ENCODE assay signal across 10 cellular contexts in genomic region chr5:122915717-122916399, GRCh38.
DNase-seq lines count a peak whose midpoint lies in the region; ATAC-seq and TF ChIP-seq lines count a peak whose summit lies in the region.
"Had no signal": no experiment of that assay in that cellular context is flagged by ENCODE, and none has a peak within 500 bp of the region (broad histone marks: within the 10 kb centered on the region; RNA-seq: fewer than 3 reads in every experiment).

No MANE protein-coding gene starts in this region.

- no peak overlapping the region for H3K4me3 Mint-ChIP-seq in naive thymus-derived CD4-positive, alpha-beta T cell

- no peak for TF ChIP-seq EP300 in SK-N-SH (IDR thresholded peaks at IDR 0.05; ENCODE audit: borderline replicate concordance in 1 of 2, low read depth in 1 of 2, low read length in 1 of 2)

- peaks cover 21% of the 10 kb centered on the region for H3K79me2 ChIP-seq in SK-N-SH (ENCODE audit: insufficient read depth)

- H3K4me1 ChIP-seq in SK-N-SH (ENCODE audit: control insufficient read depth in 1 of 2, insufficient read depth in 2 of 2, low read depth in 1 of 2, low read length in 1 of 2), result peaks cover 0 to 4% of the 10 kb centered on the region in 2 experiments; a peak in 1 of 4 replicates
- peaks cover 6% of the 10 kb centered on the region for H3K4me1 ChIP-seq in IMR-90 (ENCODE audit: control insufficient read depth, insufficient read depth, low read length)
- H3K4me1 ChIP-seq in naive thymus-derived CD4-positive, alpha-beta T cell (ENCODE audit: control insufficient read depth in 2 of 2, insufficient read depth in 2 of 2, low read length in 2 of 2), result no peaks in the 10 kb centered on the region

- no peaks in the 10 kb centered on the region for H3F3A ChIP-seq in SK-N-SH (replicated peaks; ENCODE audit: insufficient read depth)

- H3K9me1 ChIP-seq in IMR-90 (ENCODE audit: insufficient read depth, low read length), result 0 out of 2 replicates have a peak, but pooled peaks cover 3% of the 10 kb centered on the region

- peaks cover 0 to 16% (median 6%) of the 10 kb centered on the region in 11 donors for H3K9me3 Mint-ChIP-seq in naive thymus-derived CD4-positive, alpha-beta T cell

- dilution Hi-C loops in IMR-90 (cut with HindIII; ENCODE audit: low sequenced_read_pairs, unreplicated experiment), result no loop called here

- H3K27ac ChIP-seq in SK-N-SH (ENCODE audit: low read depth in 2 of 2, low read length in 1 of 2) (peak overlapping the region in 1 of 2 experiments; percentile 23; a peak in 1 of 4 replicates), IMR-90 (ENCODE audit: insufficient read depth, low read length) (peak overlapping the region; percentile 14; the same call in 1 of the 2 replicates)
- H3K27ac ChIP-seq in naive thymus-derived CD4-positive, alpha-beta T cell (ENCODE audit: low read depth, low read length), result no peak overlapping the region

- TF ChIP-seq POLR2A in IMR-90 (IDR thresholded peaks at IDR 0.05; ENCODE audit: low read depth, low read length), result no peak

- H3K9me3 ChIP-seq in SK-N-SH, result no peaks in the 10 kb centered on the region
- no peaks in the 10 kb centered on the region for H3K9me3 ChIP-seq in IMR-90 (ENCODE audit: control insufficient read depth, insufficient read depth, low read length)
- H3K9me3 ChIP-seq in naive thymus-derived CD4-positive, alpha-beta T cell (ENCODE audit: control insufficient read depth in 2 of 3, low read length in 3 of 3), result no peaks in the 10 kb centered on the region

- intact Hi-C loops in IMR-90 (cut with micrococcal nuclease), result no loop called here
- intact Hi-C loops in naive thymus-derived CD4-positive, alpha-beta T cell (cut with micrococcal nuclease), result no loop called here

- POLR2A ChIA-PET in SK-N-SH (lab: Yijun Ruan, JAX), result no interaction called here
- POLR2A ChIA-PET in IMR-90 (lab: Charles Lee; ENCODE audit: unreplicated experiment), result no interaction called here
- POLR2A ChIA-PET in naive thymus-derived CD4-positive, alpha-beta T cell (lab: Charles Lee), result no interaction called here

- TF ChIP-seq RAD21 in SK-N-SH (IDR thresholded peaks at IDR 0.05; ENCODE audit: low read length), result no peak
- no peak for TF ChIP-seq RAD21 in IMR-90 (IDR thresholded peaks at IDR 0.05; ENCODE audit: low read length)

- no peak overlapping the region for H3K18ac ChIP-seq in IMR-90 (ENCODE audit: low read depth, low read length)

- no peak overlapping the region for H2BK20ac ChIP-seq in IMR-90 (ENCODE audit: low read depth, low read length)

- H3K27ac Mint-ChIP-seq in naive thymus-derived CD4-positive, alpha-beta T cell, result no peak overlapping the region

- H3K27me3 ChIP-seq in SK-N-SH (ENCODE audit: insufficient read depth), result no peaks in the 10 kb centered on the region
- H3K27me3 ChIP-seq in IMR-90 (ENCODE audit: control insufficient read depth, insufficient read depth, low read length), result no peaks in the 10 kb centered on the region
- H3K27me3 ChIP-seq in naive thymus-derived CD4-positive, alpha-beta T cell (ENCODE audit: control insufficient read depth in 2 of 2, insufficient read depth in 2 of 2, low read length in 2 of 2), result no peaks in the 10 kb centered on the region

- no peak overlapping the region for H3K14ac ChIP-seq in IMR-90 (replicated peaks; ENCODE audit: low read depth, low read length)

- no peak overlapping the region for H3K4ac ChIP-seq in IMR-90 (ENCODE audit: low read depth, low read length)

- H4K8ac ChIP-seq in IMR-90 (ENCODE audit: low read depth in 2 of 2, low read length in 2 of 2), result no peak overlapping the region

- H3K36me3 ChIP-seq in SK-N-SH (replicated peaks in 1 of 2; ENCODE audit: control insufficient read depth in 1 of 2, insufficient read depth in 2 of 2, low read length in 1 of 2) (no peaks in the 10 kb centered on the region), IMR-90 (ENCODE audit: control insufficient read depth, insufficient read depth, low read length) (no peaks in the 10 kb centered on the region)
- H3K36me3 ChIP-seq in naive thymus-derived CD4-positive, alpha-beta T cell (ENCODE audit: control insufficient read depth in 2 of 3, insufficient read depth in 3 of 3, low read length in 3 of 3), result no peaks in the 10 kb centered on the region

- H4K20me1 ChIP-seq in SK-N-SH (ENCODE audit: insufficient read depth), result no peaks in the 10 kb centered on the region
- no peaks in the 10 kb centered on the region; the same call in 1 of the 2 replicates for H4K20me1 ChIP-seq in IMR-90 (ENCODE audit: insufficient read depth, low read length)

- no peak overlapping the region for H2BK15ac ChIP-seq in IMR-90 (ENCODE audit: low read depth, low read length)

- no peak overlapping the region for H4K91ac ChIP-seq in IMR-90 (ENCODE audit: insufficient read depth, low read depth, low read length)

- H3K9ac ChIP-seq in SK-N-SH, result no peak overlapping the region
- no peak overlapping the region for H3K9ac ChIP-seq in IMR-90 (ENCODE audit: low read depth, low read length)

- no peak overlapping the region; the same call in 1 of the 2 replicates for H4K5ac ChIP-seq in IMR-90 (ENCODE audit: low read depth, low read length)

- TF ChIP-seq CTCF in SK-N-SH (IDR thresholded peaks at IDR 0.05) (no peak), IMR-90 (conservative IDR thresholded peaks at IDR 0.05; ENCODE audit: low read depth, low read length) (no peak)

- no peak overlapping the region for H2AK9ac ChIP-seq in IMR-90 (replicated peaks; ENCODE audit: low read depth, low read length, poor library complexity)

- no peak overlapping the region for H2BK120ac ChIP-seq in IMR-90 (ENCODE audit: low read depth, low read length)

- H3K56ac ChIP-seq in IMR-90 (ENCODE audit: extremely low read depth, insufficient read depth, low read length), result no peak overlapping the region

- no TSS peak for BruUV-seq in IMR-90 (replicated peaks; lab: Mats Ljungman, UMichigan)

- no peaks in the 10 kb centered on the region for H3K27me3 Mint-ChIP-seq in naive thymus-derived CD4-positive, alpha-beta T cell

- H3K4me1 Mint-ChIP-seq in naive thymus-derived CD4-positive, alpha-beta T cell, result peaks cover 0 to 2% (median 0%) of the 10 kb centered on the region in 7 donors

- in situ Hi-C loops in IMR-90 (cut with MboI; ENCODE audit: low sequenced_read_pairs), result no loop called here

- no peak overlapping the region for H2BK5ac ChIP-seq in IMR-90 (ENCODE audit: low read depth, low read length, poor library complexity, severe bottlenecking)

- no peak overlapping the region for H2AK5ac ChIP-seq in IMR-90 (ENCODE audit: low read depth, low read length)

- H3K23ac ChIP-seq in IMR-90 (ENCODE audit: low read depth, low read length), result no peak overlapping the region

- peaks cover 0 to 12% (median 4%) of the 10 kb centered on the region in 5 donors for H3K36me3 Mint-ChIP-seq in naive thymus-derived CD4-positive, alpha-beta T cell

- peak; percentile 69 for ATAC-seq in SK-N-SH treated with all-trans-retinoic acid at 6 μM for 48 hours
- ATAC-seq in HG02623 (IDR thresholded peaks at IDR 0.05; ENCODE audit: unreplicated experiment), result peak; percentile 84
- ATAC-seq in IMR-90 (ENCODE audit: low read depth), result peak; percentile 11; the same call in 1 of the 2 replicates
- peak; percentile 68 for ATAC-seq in stimulated activated naive CD8-positive, alpha-beta T cell treated with anti-CD3 and anti-CD28 coated beads, Interleukin-15, Interleukin-2, amounts not matched to agents 100 U/mL and 50 U/mL, for 24 hours
- no peak for ATAC-seq in naive thymus-derived CD4-positive, alpha-beta T cell

- no peaks in the 10 kb centered on the region for H3K9me2 ChIP-seq in SK-N-SH

- H2AFZ ChIP-seq in SK-N-SH (ENCODE audit: low read depth), result no peak overlapping the region
- no peak overlapping the region for H2AFZ ChIP-seq in IMR-90 (replicated peaks; ENCODE audit: low read length, poor library complexity)

- WGBS in SK-N-SH (ENCODE audit: low lambda C conversion rate), result 90% methylated on average over 4 of the region's 4 CpGs
- 86% methylated on average over 2 of the region's 4 CpGs; no CpG with 5 or more reads in 1 of the 2 experiments for WGBS in IMR-90 (ENCODE audit: extremely low coverage in 2 of 2, insufficient read length in 1 of 2), 2 experiments

- no peak overlapping the region for H3K4me3 ChIP-seq in SK-N-SH (ENCODE audit: low read depth in 2 of 2, low read length in 1 of 2)
- no peak overlapping the region for H3K4me3 ChIP-seq in IMR-90 (ENCODE audit: insufficient read depth, low read depth, low read length)
- no peak overlapping the region for H3K4me3 ChIP-seq in naive thymus-derived CD4-positive, alpha-beta T cell (ENCODE audit: low read length)

- CTCF ChIA-PET in SK-N-SH (lab: Yijun Ruan, JAX) (interaction anchor here (2.1 kb wide), 1 partner anchor 19 kb away, joined by 8 read pairs; no protein-coding TSS in a partner anchor), IMR-90 (lab: Yijun Ruan, JAX) (no interaction called here)
- CTCF ChIA-PET in naive thymus-derived CD4-positive, alpha-beta T cell (lab: Charles Lee), result no interaction called here

- no peak for DNase-seq in SK-N-SH
- no peak for DNase-seq in IMR-90
- no peak for DNase-seq in stimulated activated naive CD8-positive, alpha-beta T cell treated with anti-CD3 and anti-CD28 coated beads, Interleukin-15, Interleukin-2, amounts not matched to agents 100 U/mL and 50 U/mL, for 24 hours
- no peak for DNase-seq in UCSD-AML1 (lab: John Stamatoyannopoulos, UW; ENCODE audit: unreplicated experiment)
- DNase-seq in naive thymus-derived CD4-positive, alpha-beta T cell, result no peak
- no peak for DNase-seq in inferior parietal cortex (ENCODE audit: extremely low spot score)
- DNase-seq: activated CD4-positive, alpha-beta T cell treated with anti-CD3 and anti-CD28 coated beads for 48 hours; NCI-H510A treated with DMSO at 0.1 percent for 48 hours had no signal

- H3K4me2 ChIP-seq in SK-N-SH, result no peak overlapping the region
- H3K4me2 ChIP-seq in IMR-90 (ENCODE audit: low read depth, low read length), result no peak overlapping the region

- H3K79me1 ChIP-seq in IMR-90 (ENCODE audit: low read depth in 1 of 2, low read length in 2 of 2), result peaks cover 0 to 10% of the 10 kb centered on the region in 2 experiments; a peak in 2 of 4 replicates

TF ChIP-seq in SK-N-SH treated with all-trans-retinoic acid at 6 μM for 48 hours, 23 proteins besides CTCF, POLR2A, EP300 and RAD21:
- TF ChIP-seq ZC3H10 (CRISPR knock-in tag; IDR thresholded peaks at IDR 0.05), result no peak
- TF ChIP-seq CSDC2 (CRISPR knock-in tag; IDR thresholded peaks at IDR 0.05), result no peak
- TF ChIP-seq ISL1 (CRISPR knock-in tag; IDR thresholded peaks at IDR 0.05), result peak; percentile 38; the same call in 1 of the 2 replicates

TF ChIP-seq in SK-N-SH, 30 proteins besides CTCF, POLR2A, EP300 and RAD21 (continues in another document):
- TF ChIP-seq MXI1 (IDR thresholded peaks at IDR 0.05; ENCODE audit: low read depth, low read length), result no peak
- no peak for TF ChIP-seq NRF1 (IDR thresholded peaks at IDR 0.05; ENCODE audit: low read depth, low read length)
- TF ChIP-seq RFX5 (IDR thresholded peaks at IDR 0.05; ENCODE audit: low read length), result no peak
